ENCODE assay signal across 8 cellular contexts in genomic region chr4:67558493-67558892, GRCh38. TPM values are rescaled to one million over a fixed set of nuclear protein-coding genes. Genes with fewer than 3 reads are reported as not detected.
A peak's percentile ranks its signal among the peaks of the same experiment; 100 is the strongest.
DNase-seq lines count a peak whose midpoint lies in the region; ATAC-seq, FAIRE-seq and TF ChIP-seq lines count a peak whose summit lies in the region.

Gene STAP1 (plus strand): TSS chr4:67558727. CDS start chr4:67558810, 83 bp downstream.

- intact Hi-C loops in pancreas (cut with DNase I) = no loop called here
- intact Hi-C loops in cardiac septum (cut with DNase I) = no loop called here

- no peaks in the 10 kb centered on the region for H3K9me3 ChIP-seq in pancreas

- H3K4me1 Mint-ChIP-seq in IgD-negative memory B cell = peaks cover 47 to 57% (median 50%) of the 10 kb centered on the region in 3 donors

- peak within 1 kb of the TSS; percentile 91 to 98 (median 96) for H3K4me3 Mint-ChIP-seq in IgD-negative memory B cell

- H3K27me3 ChIP-seq in pancreas = no peaks in the 10 kb centered on the region

- no peaks in the 10 kb centered on the region for H3K4me1 ChIP-seq in pancreas

- H3K9me3 Mint-ChIP-seq in IgD-negative memory B cell = no peaks in the 10 kb centered on the region

- H3K36me3 Mint-ChIP-seq in IgD-negative memory B cell = no peaks in the 10 kb centered on the region

- H3K27ac Mint-ChIP-seq in IgD-negative memory B cell = peak within 1 kb of the TSS; percentile 89 to 97 (median 96)

- ATAC-seq in GM19468 (IDR thresholded peaks at IDR 0.05; ENCODE audit: extremely low read depth, unreplicated experiment) (peak; percentile 32), pancreas (no peak)

- H3K4me3 ChIP-seq in GM12865 (ENCODE audit: low read depth, low read length) = peak within 1 kb of the TSS; percentile 53
- no peak within 1 kb of the TSS for H3K4me3 ChIP-seq in pancreas

- TF ChIP-seq CTCF in GM12865 (IDR thresholded peaks at IDR 0.05; ENCODE audit: insufficient read depth, low read depth, low read length, missing control alignments) (no peak), pancreas (IDR thresholded peaks at IDR 0.05) (no peak)

- no peaks in the 10 kb centered on the region for H3K27me3 Mint-ChIP-seq in IgD-negative memory B cell

- no peak for FAIRE-seq in pancreas (lab: Jason Lieb, UNC)

- peak; percentile 62 for DNase-seq in GM12865 (ENCODE audit: low read depth)
- peak; percentile 56 for DNase-seq in central memory CD4-positive, alpha-beta T cell
- no peak for DNase-seq in activated CD8-positive, alpha-beta memory T cell treated with anti-CD3 and anti-CD28 coated beads for 24 hours
- DNase-seq in pancreas = no peak
- no peak for DNase-seq in DMS153 treated with DMSO at 0.1 percent for 48 hours (lab: John Stamatoyannopoulos, UW; ENCODE audit: unreplicated experiment)
- no peak for DNase-seq in cardiac septum (ENCODE audit: low spot score)

- 82 to 86% methylated on average over 4 of the region's 4 CpGs for WGBS in pancreas, 2 donors

- H3K27ac ChIP-seq in pancreas = no peak within 1 kb of the TSS

- H3K36me3 ChIP-seq in pancreas = no peaks in the 10 kb centered on the region

RNA-seq across cellular contexts. Expression of gene STAP1, which starts in this region (rescaled TPM):
- 110 TPM for polyA plus RNA-seq in IgD-negative memory B cell
- under 1 TPM in 2 of 6 donors, not detected in 4; 0.24 to 0.29 TPM for total RNA-seq in pancreas
- polyA plus RNA-seq in pancreas = under 1 TPM; 0.21 to 0.27 TPM
- total RNA-seq in cardiac septum = not detected

Comparison
In these comparisons a context has a peak if more than half of its experiments do, and no peak if none do; other contexts are left out.
1. RNA of gene STAP1 (polyA plus RNA-seq): 110 TPM in IgD-negative memory B cell (single experiment); 0.21 to 0.27 TPM in pancreas; every median in the first group is over 10 times any median in the second.
2. DNase-seq: peak in GM12865 (single experiment) and central memory CD4-positive, alpha-beta T cell (single experiment); none in activated CD8-positive, alpha-beta memory T cell treated with anti-CD3 and anti-CD28 coated beads for 24 hours (single experiment), pancreas (0 of 6), DMS153 treated with DMSO at 0.1 percent for 48 hours (single experiment) and cardiac septum (single experiment).